Comparison of ENCODE assay signal across 6 cellular contexts in genomic region chr19:13178291-13178690, GRCh38. TPM values are rescaled to one million over a fixed set of nuclear protein-coding genes. Genes with fewer than 3 reads are reported as not detected.
A peak's percentile ranks its signal among the peaks of the same experiment; 100 is the strongest.
DNase-seq lines count a peak whose midpoint lies in the region; ATAC-seq, FAIRE-seq and TF ChIP-seq lines count a peak whose summit lies in the region.
"Not testable (repeated sequence)": the region's sequence is repeated elsewhere in the genome, so short reads cannot be mapped to it uniquely, and the experiment has no call there.

No MANE protein-coding gene starts in this region.

- not testable (repeated sequence) for H3K9me1 ChIP-seq in K562 (ENCODE audit: control insufficient read depth, insufficient read depth, low read length)

- H3K4me1 Mint-ChIP-seq in CD4-positive, CD25-positive, alpha-beta regulatory T cell: peaks cover 0 to 43% (median 9%) of the 10 kb centered on the region in 4 donors
- H3K4me1 Mint-ChIP-seq in T-cell: peaks cover 22 to 43% (median 34%) of the 10 kb centered on the region in 3 donors
- H3K4me1 Mint-ChIP-seq in activated T-cell treated with anti-CD3 and anti-CD28 coated beads, Interleukin-2, amount 50 U/mL, for 24 hours (ENCODE audit: low read depth): peaks cover 35% of the 10 kb centered on the region
- H3K4me1 Mint-ChIP-seq in activated naive CD4-positive, alpha-beta T cell treated with anti-CD3 and anti-CD28 coated beads, Interleukin-2, amount 50 U/mL, for 24 hours: peaks cover 42% of the 10 kb centered on the region
- peaks cover 12% of the 10 kb centered on the region for H3K4me1 Mint-ChIP-seq in neural progenitor cell

- not testable (repeated sequence) for H3K4me3 ChIP-seq in CD4-positive, CD25-positive, alpha-beta regulatory T cell (ENCODE audit: low read depth, low read length); K562; neural progenitor cell

- not testable (repeated sequence) for DNase-seq in CD4-positive, CD25-positive, alpha-beta regulatory T cell; T-cell; activated T-cell treated with anti-CD3 and anti-CD28 coated beads, Interleukin-2, amount 50 U/mL, for 24 hours; neural progenitor cell (ENCODE audit: low spot score)
- peak in 1 of 4 experiments; percentile 25 for DNase-seq in K562 (ENCODE audit: extremely low read depth in 1 of 4, low spot score in 3 of 4)

- in situ Hi-C loops in K562 (cut with MboI): not testable (repeated sequence)

- BruUV-seq in K562 (replicated peaks; lab: Mats Ljungman, UMichigan): not testable (repeated sequence)

- H3K27ac ChIP-seq in CD4-positive, CD25-positive, alpha-beta regulatory T cell (ENCODE audit: insufficient read depth, low read length, poor library complexity, severe bottlenecking); K562 (ENCODE audit: extremely low read depth, low read depth, low read length); neural progenitor cell: not testable (repeated sequence)

- not testable (repeated sequence) for H3K4me3 Mint-ChIP-seq in CD4-positive, CD25-positive, alpha-beta regulatory T cell; T-cell; activated T-cell treated with anti-CD3 and anti-CD28 coated beads, Interleukin-2, amount 50 U/mL, for 24 hours; activated naive CD4-positive, alpha-beta T cell treated with anti-CD3 and anti-CD28 coated beads, Interleukin-2, amount 50 U/mL, for 24 hours; neural progenitor cell

- intact Hi-C loops in K562 (cut with micrococcal nuclease): not testable (repeated sequence)

- H3K9ac ChIP-seq in K562 (ENCODE audit: insufficient read depth in 1 of 2, low read depth in 2 of 2, low read length in 2 of 2); neural progenitor cell: not testable (repeated sequence)

- H3K36me3 Mint-ChIP-seq in CD4-positive, CD25-positive, alpha-beta regulatory T cell; T-cell; activated T-cell treated with anti-CD3 and anti-CD28 coated beads, Interleukin-2, amount 50 U/mL, for 24 hours (ENCODE audit: low read depth); activated naive CD4-positive, alpha-beta T cell treated with anti-CD3 and anti-CD28 coated beads, Interleukin-2, amount 50 U/mL, for 24 hours; neural progenitor cell: not testable (repeated sequence)

- not testable (repeated sequence) for H3K27me3 ChIP-seq in CD4-positive, CD25-positive, alpha-beta regulatory T cell (ENCODE audit: control insufficient read depth, insufficient read depth, low read length); K562 (ENCODE audit: control insufficient read depth in 2 of 2, insufficient read depth in 2 of 2, low read length in 2 of 2); neural progenitor cell

- not testable (repeated sequence) for H3K79me2 ChIP-seq in K562 (ENCODE audit: control insufficient read depth, insufficient read depth, low read length); neural progenitor cell (ENCODE audit: low read depth)

- H2AFZ ChIP-seq in K562 (ENCODE audit: low read depth, low read length); neural progenitor cell (replicated peaks): not testable (repeated sequence)

- TF ChIP-seq RAD21 in K562 (CRISPR knock-in tag; conservative IDR thresholded peaks at IDR 0.05 in 1 of 2, IDR thresholded peaks at IDR 0.05 in 1 of 2): not testable (repeated sequence)

- not testable (repeated sequence) for H3K9me3 ChIP-seq in CD4-positive, CD25-positive, alpha-beta regulatory T cell (ENCODE audit: control insufficient read depth in 2 of 2, low read length in 2 of 2); K562 (replicated peaks; ENCODE audit: control insufficient read depth, insufficient read depth, low read depth, low read length); neural progenitor cell (ENCODE audit: low read depth)

- 71% methylated on average over 5 of the region's 10 CpGs for WGBS in K562 (ENCODE audit: insufficient coverage, low coverage, missing lambda C conversion rate)

- not testable (repeated sequence) for ATAC-seq in CD4-positive, CD25-positive, alpha-beta regulatory T cell (ENCODE audit: low read depth in 2 of 2); T-cell (replicated peaks in 1 of 4); K562

- POLR2A ChIA-PET in T-cell (lab: Charles Lee) (interaction anchor here in 1 of 2 donors (0.6 kb wide), 1 partner anchor 272 kb away, joined by 8 read pairs; no protein-coding TSS in a partner anchor), K562 (lab: Yijun Ruan, JAX) (interaction anchor here (0.6 kb wide), 2 partner anchors 14 to 390 kb away, joined by 3 to 5 read pairs; no protein-coding TSS in a partner anchor)

- TF ChIP-seq EP300 in K562 (IDR thresholded peaks at IDR 0.05; ENCODE audit: low read length): not testable (repeated sequence)

- not testable (repeated sequence) for TF ChIP-seq CTCF in K562 (IDR thresholded peaks at IDR 0.05 in 2 of 3, conservative IDR thresholded peaks at IDR 0.05 in 1 of 3; ENCODE audit: insufficient read depth in 2 of 3, low read depth in 1 of 3, low read length in 3 of 3); neural progenitor cell (IDR thresholded peaks at IDR 0.05)

- not testable (repeated sequence) for FAIRE-seq in K562 (lab: Jason Lieb, UNC)

- H3K27ac Mint-ChIP-seq in CD4-positive, CD25-positive, alpha-beta regulatory T cell: peak overlapping the region in 2 of 3 donors; percentile 76 to 93
- H3K27ac Mint-ChIP-seq in T-cell (peak overlapping the region; percentile 39 to 70), neural progenitor cell (peak overlapping the region; percentile 72)
- H3K27ac Mint-ChIP-seq in activated T-cell treated with anti-CD3 and anti-CD28 coated beads, Interleukin-2, amount 50 U/mL, for 24 hours: peak overlapping the region; percentile 63
- peak overlapping the region; percentile 35 for H3K27ac Mint-ChIP-seq in activated naive CD4-positive, alpha-beta T cell treated with anti-CD3 and anti-CD28 coated beads, Interleukin-2, amount 50 U/mL, for 24 hours

- H3K27me3 Mint-ChIP-seq in CD4-positive, CD25-positive, alpha-beta regulatory T cell; T-cell; activated T-cell treated with anti-CD3 and anti-CD28 coated beads, Interleukin-2, amount 50 U/mL, for 24 hours; activated naive CD4-positive, alpha-beta T cell treated with anti-CD3 and anti-CD28 coated beads, Interleukin-2, amount 50 U/mL, for 24 hours; neural progenitor cell (ENCODE audit: insufficient read depth, low read depth): not testable (repeated sequence)

- not testable (repeated sequence) for H3K9me3 Mint-ChIP-seq in CD4-positive, CD25-positive, alpha-beta regulatory T cell; T-cell; activated T-cell treated with anti-CD3 and anti-CD28 coated beads, Interleukin-2, amount 50 U/mL, for 24 hours; activated naive CD4-positive, alpha-beta T cell treated with anti-CD3 and anti-CD28 coated beads, Interleukin-2, amount 50 U/mL, for 24 hours; neural progenitor cell

- not testable (repeated sequence) for H3F3A ChIP-seq in neural progenitor cell (ENCODE audit: low read depth)

- CTCF ChIA-PET in T-cell (lab: Charles Lee): interaction anchor here in 1 of 2 donors (0.5 kb wide), 1 partner anchor 71 kb away, joined by 3 read pairs; no protein-coding TSS in a partner anchor
- CTCF ChIA-PET in K562 (lab: Yijun Ruan, JAX; ENCODE audit: low intra/inter-chr PET ratio): not testable (repeated sequence)

- H3K36me3 ChIP-seq in CD4-positive, CD25-positive, alpha-beta regulatory T cell (ENCODE audit: control insufficient read depth, insufficient read depth, low read length); K562 (ENCODE audit: control insufficient read depth, insufficient read depth, low read length); neural progenitor cell: not testable (repeated sequence)

- H3K4me1 ChIP-seq in CD4-positive, CD25-positive, alpha-beta regulatory T cell (ENCODE audit: control insufficient read depth, insufficient read depth, low read length, poor library complexity, severe bottlenecking): peaks cover 23% of the 10 kb centered on the region
- peaks cover 0 to 12% of the 10 kb centered on the region in 2 experiments; a peak in 3 of 5 replicates for H3K4me1 ChIP-seq in K562 (replicated peaks in 1 of 2; ENCODE audit: control insufficient read depth in 2 of 2, insufficient read depth in 2 of 2, low read length in 2 of 2)
- H3K4me1 ChIP-seq in neural progenitor cell: not testable (repeated sequence)

- not testable (repeated sequence) for H4K20me1 ChIP-seq in K562 (replicated peaks; ENCODE audit: control insufficient read depth, insufficient read depth, low read length); neural progenitor cell (ENCODE audit: low read depth)

- TF ChIP-seq POLR2A in K562 (conservative IDR thresholded peaks at IDR 0.05): not testable (repeated sequence)

- H3K4me2 ChIP-seq in K562 (ENCODE audit: insufficient read depth, low read length); neural progenitor cell: not testable (repeated sequence)

RNA-seq across cellular contexts. Expression of gene IER2, which starts 28.1 kb away (rescaled TPM):
- 478 TPM for total RNA-seq in CD4-positive, CD25-positive, alpha-beta regulatory T cell
- 100 to 1,000 TPM; 144 to 234 (median 197) TPM for polyA plus RNA-seq in CD4-positive, CD25-positive, alpha-beta regulatory T cell
- 100 to 1,000 TPM; 165 to 413 (median 196) TPM for total RNA-seq in T-cell
- total RNA-seq in K562 (2011; cell fraction: chromatin; rRNA removed; ENCODE audit: low replicate concordance): 67.1 and 140 TPM in 2 replicates
- 139 and 159 TPM in 2 replicates for total RNA-seq in K562 (2011; cell fraction: nucleolus; rRNA removed)
- 90.2 and 96.9 TPM in 2 replicates for total RNA-seq in K562 (2011; cell fraction: nucleoplasm; rRNA removed)
- 84.5 and 134 TPM in 2 replicates for total RNA-seq in K562 (2014; rRNA removed)
- 23.6 and 24.4 TPM in 2 replicates for total RNA-seq in K562 (2014; rRNA removed; fragmentation: Illumina TruSeq; extraction: Trizol)
- total RNA-seq in K562 (2015; rRNA removed; fragmentation: Illumina TruSeq; extraction: Trizol): 14.8 and 17.4 TPM in 2 replicates
- 205 and 214 TPM in 2 replicates for total RNA-seq in K562 (2021)
- 23.7 and 32.9 TPM in 2 replicates for polyA plus RNA-seq in K562 (2011; rRNA removed)
- 37.6 and 91.2 TPM in 2 replicates for polyA plus RNA-seq in K562 (2011; cell fraction: cytosol; rRNA removed)
- polyA plus RNA-seq in K562 (2011; cell fraction: nucleus; rRNA removed): 112 and 193 TPM in 2 replicates
- 158 and 169 TPM in 2 replicates for polyA plus RNA-seq in K562 (2012)
- 35.5 and 67.9 TPM in 2 replicates for polyA plus RNA-seq in K562 (2014; fragmentation: Illumina TruSeq; extraction: Trizol)
- 1 to 10 TPM; 4.5 to 5.1 TPM for polyA plus RNA-seq in K562 (2014; fragmentation: Nextera tagmentation; extraction: Ambion mirVana)
- 127 and 140 TPM in 2 replicates for polyA plus RNA-seq in K562 (2014; rRNA removed)
- 8.8 and 9.1 TPM in 2 replicates for polyA minus RNA-seq in K562 (2011; rRNA and poly(A)+ RNA removed)
- 38.4 and 48.8 TPM in 2 replicates for polyA minus RNA-seq in K562 (2011; cell fraction: cytosol; rRNA and poly(A)+ RNA removed)
- polyA minus RNA-seq in K562 (2011; cell fraction: nucleus; rRNA and poly(A)+ RNA removed): 39.2 and 41.5 TPM in 2 replicates
- total RNA-seq in neural progenitor cell (ENCODE audit: low replicate concordance): 13.7 and 55.4 TPM in 2 replicates

RNA-seq across cellular contexts. Expression of gene STX10, which starts 28.1 kb away (rescaled TPM):
- 56.5 TPM for total RNA-seq in CD4-positive, CD25-positive, alpha-beta regulatory T cell
- 10 to 100 TPM; 52.4 to 68.2 (median 58.9) TPM for polyA plus RNA-seq in CD4-positive, CD25-positive, alpha-beta regulatory T cell
- total RNA-seq in T-cell: 10 to 100 TPM; 43.8 to 89.6 (median 67.3) TPM
- 25.6 and 67.7 TPM in 2 replicates for total RNA-seq in K562 (2011; cell fraction: chromatin; rRNA removed; ENCODE audit: low replicate concordance)
- 56.9 and 60.3 TPM in 2 replicates for total RNA-seq in K562 (2011; cell fraction: nucleolus; rRNA removed)
- 42.4 and 42.7 TPM in 2 replicates for total RNA-seq in K562 (2011; cell fraction: nucleoplasm; rRNA removed)
- 57.8 and 59.2 TPM in 2 replicates for total RNA-seq in K562 (2014; rRNA removed)
- total RNA-seq in K562 (2014; rRNA removed; fragmentation: Illumina TruSeq; extraction: Trizol): 12.6 and 19.0 TPM in 2 replicates
- total RNA-seq in K562 (2015; rRNA removed; fragmentation: Illumina TruSeq; extraction: Trizol): 31.0 and 33.9 TPM in 2 replicates
- 39.6 and 41.6 TPM in 2 replicates for total RNA-seq in K562 (2021)
- 46.6 and 77.4 TPM in 2 replicates for polyA plus RNA-seq in K562 (2011; rRNA removed)
- 62.2 and 72.6 TPM in 2 replicates for polyA plus RNA-seq in K562 (2011; cell fraction: cytosol; rRNA removed)
- polyA plus RNA-seq in K562 (2011; cell fraction: nucleus; rRNA removed): 159 and 172 TPM in 2 replicates
- 46.6 and 75.7 TPM in 2 replicates for polyA plus RNA-seq in K562 (2012)
- polyA plus RNA-seq in K562 (2014; fragmentation: Illumina TruSeq; extraction: Trizol): 30.3 and 35.2 TPM in 2 replicates
- polyA plus RNA-seq in K562 (2014; fragmentation: Nextera tagmentation; extraction: Ambion mirVana): 1 to 10 TPM in 1 of 2 experiments, under 1 TPM in 1; 0.51 to 1.7 TPM
- 66.3 and 78.0 TPM in 2 replicates for polyA plus RNA-seq in K562 (2014; rRNA removed)
- 12.8 and 14.0 TPM in 2 replicates for polyA minus RNA-seq in K562 (2011; rRNA and poly(A)+ RNA removed)
- 14.0 and 15.9 TPM in 2 replicates for polyA minus RNA-seq in K562 (2011; cell fraction: cytosol; rRNA and poly(A)+ RNA removed)
- 10.5 and 19.3 TPM in 2 replicates for polyA minus RNA-seq in K562 (2011; cell fraction: nucleus; rRNA and poly(A)+ RNA removed)
- 36.5 and 51.2 TPM in 2 replicates for total RNA-seq in neural progenitor cell (ENCODE audit: low replicate concordance)
